ENCODE assay signal across 1 cellular context in genomic region chr11:112625816-112626215, GRCh38.
TF ChIP-seq lines count a peak whose summit lies in the region.

No MANE protein-coding gene starts in this region.

TF ChIP-seq in GM23338, 12 proteins besides CTCF, POLR2A, EP300 and RAD21 (continued from another document):
- TF ChIP-seq JUNB (IDR thresholded peaks at IDR 0.05; ENCODE audit: unreplicated experiment) (no peak), ZNF331 (CRISPR knock-in tag; IDR thresholded peaks at IDR 0.05; ENCODE audit: low read depth) (no peak), NANOG (IDR thresholded peaks at IDR 0.05; ENCODE audit: borderline replicate concordance) (no peak), EZH2phosphoT487 (IDR thresholded peaks at IDR 0.05; ENCODE audit: unreplicated experiment) (no peak), CREB1 (CRISPR knock-in tag; IDR thresholded peaks at IDR 0.05; ENCODE audit: low read depth) (no peak), EZH2 (IDR thresholded peaks at IDR 0.05; ENCODE audit: low read depth, unreplicated experiment) (no peak), ETS1 (IDR thresholded peaks at IDR 0.05) (no peak)
